9 cellular contexts compared by ENCODE assay signal in the genomic region with DNA sequence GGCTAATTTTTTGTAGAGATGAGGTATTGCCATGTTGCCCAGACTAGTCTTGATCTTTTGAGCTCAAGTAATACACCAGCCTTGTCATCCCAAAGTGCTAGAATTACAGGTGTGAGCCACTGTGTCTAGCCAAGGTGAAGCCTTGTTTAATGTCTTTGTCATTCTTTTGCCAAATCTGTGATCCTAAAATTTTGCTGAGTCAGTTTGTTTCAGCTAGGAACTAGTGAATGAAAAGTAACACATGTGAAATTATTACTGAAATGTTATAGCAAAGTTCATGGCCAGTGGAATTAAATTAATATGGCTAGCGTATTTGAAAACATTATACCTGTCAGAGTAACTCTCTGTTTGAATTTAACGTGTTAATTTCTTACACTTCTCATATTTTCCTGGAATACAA.
"Had no signal": no experiment of that assay in that cellular context is flagged by ENCODE, and none has a peak within 500 bp of the region (broad histone marks: within the 10 kb centered on the region; RNA-seq: fewer than 3 reads in every experiment).

No MANE protein-coding gene starts in this region.

- H3K4me3 ChIP-seq: GM23248, HAP-1 had no signal

- H3K4me1 ChIP-seq: HAP-1 had no signal

- H2AFZ ChIP-seq: GM23248 had no signal

- H3K9me3 ChIP-seq: HAP-1 had no signal

- H3K27ac ChIP-seq: GM23248, HL-60 had no signal

- DNase-seq: GM23248, GOT3, H7, HFFc6, Kasumi-1, KG1 had no signal

- H3K9ac ChIP-seq: GM23248 had no signal

- H3K36me3 ChIP-seq: HAP-1 had no signal

- ATAC-seq: HCT116 had no signal
